ENCODE assay signal across 7 cellular contexts in genomic region chr14:22829076-22829660, GRCh38. TPM values are rescaled to one million over a fixed set of nuclear protein-coding genes. Genes with fewer than 3 reads are reported as not detected.
DNase-seq lines count a peak whose midpoint lies in the region; ATAC-seq, FAIRE-seq and TF ChIP-seq lines count a peak whose summit lies in the region.
"Not testable (repeated sequence)": the region's sequence is repeated elsewhere in the genome, so short reads cannot be mapped to it uniquely, and the experiment has no call there.
"Had no signal": no experiment of that assay in that cellular context is flagged by ENCODE, and none has a peak within 500 bp of the region (broad histone marks: within the 10 kb centered on the region; RNA-seq: fewer than 3 reads in every experiment).

No MANE protein-coding gene starts in this region.

- H3K27ac ChIP-seq in A673 (ENCODE audit: low read depth, low read length, poor library complexity, severe bottlenecking) (peak overlapping the region; percentile 85), WERI-Rb-1 (peak overlapping the region; percentile 32), keratinocyte (ENCODE audit: control insufficient read depth, insufficient read depth, low read length) (peak overlapping the region; percentile 82), prostate gland (peak overlapping the region; percentile 58 to 71)

- not testable (repeated sequence) for H4K20me1 ChIP-seq in keratinocyte (ENCODE audit: control insufficient read depth, extremely low read depth, insufficient read depth, low read length)

- H3K27me3 Mint-ChIP-seq in chondrocyte (ENCODE audit: low read depth), result not testable (repeated sequence)

- peaks cover 29% of the 10 kb centered on the region for H3K4me1 Mint-ChIP-seq in chondrocyte (ENCODE audit: low read depth)

- not testable (repeated sequence) for DNase-seq in A673 (ENCODE audit: low spot score); WERI-Rb-1; chondrocyte (ENCODE audit: low spot score); keratinocyte (ENCODE audit: low read depth, low spot score); prostate gland (ENCODE audit: low spot score)

- H3K36me3 ChIP-seq in A673 (ENCODE audit: insufficient read depth, low read length, poor library complexity, severe bottlenecking), result peaks cover 22% of the 10 kb centered on the region
- H3K36me3 ChIP-seq in WERI-Rb-1, result peaks cover 11% of the 10 kb centered on the region
- peaks cover 7 to 10% of the 10 kb centered on the region in 2 experiments for H3K36me3 ChIP-seq in keratinocyte (ENCODE audit: control insufficient read depth in 2 of 2, extremely low read depth in 1 of 2, insufficient read depth in 2 of 2, low read length in 2 of 2)
- H3K36me3 ChIP-seq in prostate gland, result not testable (repeated sequence)

- H3K4me3 ChIP-seq in A673 (ENCODE audit: low read depth, low read length, poor library complexity, severe bottlenecking) (peak overlapping the region; percentile 91), WERI-Rb-1 (ENCODE audit: low read depth, low read length) (peak overlapping the region; percentile 89), keratinocyte (ENCODE audit: control insufficient read depth in 2 of 3, extremely low read depth in 1 of 3, insufficient read depth in 2 of 3, low read depth in 1 of 3, low read length in 3 of 3) (peak overlapping the region; percentile 70 to 99 (median 92)), prostate gland (peak overlapping the region; percentile 63 to 81)

- CTCF ChIA-PET in A673 (lab: Charles Lee), result interaction anchor here (0.6 to 1.9 kb wide), 2 partner anchors 10 to 24 kb away, joined by 4 to 5 read pairs; no protein-coding TSS in a partner anchor

- WGBS in prostate gland, result 83% methylated on average over 12 of the region's 12 CpGs

- H3K27ac Mint-ChIP-seq in chondrocyte (ENCODE audit: unreplicated experiment), result peak overlapping the region; percentile 96

- not testable (repeated sequence) for TF ChIP-seq POLR2A in prostate gland (IDR thresholded peaks at IDR 0.05)

- TF ChIP-seq CTCF in A673 (conservative IDR thresholded peaks at IDR 0.05; ENCODE audit: low read depth, low read length); WERI-Rb-1 (IDR thresholded peaks at IDR 0.05; ENCODE audit: low read depth, low read length); chondrocyte (IDR thresholded peaks at IDR 0.05); keratinocyte (optimal IDR thresholded peaks at IDR 0.05 in 1 of 3, IDR thresholded peaks at IDR 0.05 in 1 of 3, conservative IDR thresholded peaks at IDR 0.05 in 1 of 3; ENCODE audit: extremely low read depth in 1 of 3, insufficient read depth in 2 of 3, low read length in 3 of 3); prostate gland (IDR thresholded peaks at IDR 0.05): not testable (repeated sequence)

- peak overlapping the region; percentile 97 for H3K4me2 ChIP-seq in keratinocyte (ENCODE audit: control insufficient read depth, extremely low read depth, insufficient read depth, low read depth, low read length)

- dilution Hi-C loops in keratinocyte (cut with MboI; ENCODE audit: extremely low pct_ligation_motif_present, low sequenced_read_pairs), result not testable (repeated sequence)

- peaks cover 24% of the 10 kb centered on the region for H3K79me2 ChIP-seq in keratinocyte (ENCODE audit: control insufficient read depth, insufficient read depth, low read length)

- H3K9me3 Mint-ChIP-seq in chondrocyte (ENCODE audit: low read depth), result not testable (repeated sequence)

- not testable (repeated sequence) for FAIRE-seq in keratinocyte (lab: Jason Lieb, UNC)

- H3K4me1 ChIP-seq in A673 (ENCODE audit: insufficient read depth, low read length, poor library complexity, severe bottlenecking) (peaks cover 11% of the 10 kb centered on the region), keratinocyte (ENCODE audit: control insufficient read depth, extremely low read depth, insufficient read depth, low read length) (peaks cover 21% of the 10 kb centered on the region)
- not testable (repeated sequence) for H3K4me1 ChIP-seq in prostate gland (replicated peaks)

- POLR2A ChIA-PET in A673 (lab: Charles Lee; ENCODE audit: low non-redundant PET), result not testable (repeated sequence)

- peak; percentile 22 for ATAC-seq in HG03025 (IDR thresholded peaks at IDR 0.05; ENCODE audit: low FRiP score, unreplicated experiment)

- not testable (repeated sequence) for H3K9me3 ChIP-seq in A673 (ENCODE audit: low read depth, low read length, poor library complexity, severe bottlenecking); WERI-Rb-1 (ENCODE audit: severe bottlenecking); keratinocyte (ENCODE audit: control insufficient read depth, low read depth, low read length); prostate gland

- TSS peak; percentile 60 for BruUV-seq in A673 (replicated peaks; lab: Mats Ljungman, UMichigan)

- peak overlapping the region; percentile 97 for H3K4me3 Mint-ChIP-seq in chondrocyte (ENCODE audit: unreplicated experiment)

- H3K27me3 ChIP-seq in A673 (replicated peaks; ENCODE audit: insufficient read depth, low read depth, low read length, poor library complexity); WERI-Rb-1 (ENCODE audit: insufficient read depth, low read depth, severe bottlenecking); keratinocyte (ENCODE audit: control insufficient read depth, extremely low read depth, insufficient read depth, low read length); prostate gland (replicated peaks; ENCODE audit: insufficient read depth): not testable (repeated sequence)

- H2AFZ ChIP-seq in keratinocyte (ENCODE audit: control insufficient read depth, low read length), result peak overlapping the region; percentile 97

- H3K9me1 ChIP-seq in keratinocyte (ENCODE audit: control insufficient read depth, extremely low read depth, insufficient read depth, low read length), result not testable (repeated sequence)

- H3K9ac ChIP-seq in keratinocyte (ENCODE audit: control insufficient read depth, extremely low read depth, insufficient read depth, low read length), result peak overlapping the region; percentile 93

- not testable (repeated sequence) for H3K36me3 Mint-ChIP-seq in chondrocyte (ENCODE audit: low read depth)

- intact Hi-C loops in A673 (cut with micrococcal nuclease; ENCODE audit: unreplicated experiment), result not testable (repeated sequence)
- intact Hi-C loops in prostate gland (cut with DNase I), result loop anchor here (10.0 kb wide), 1 partner anchor 174 kb away; no protein-coding TSS in a partner anchor

RNA-seq across cellular contexts. Expression of gene MRPL52, which starts 0.5 kb away (rescaled TPM):
- total RNA-seq in A673 (2021), result 169 and 187 TPM in 2 replicates
- 71.5 to 93.2 TPM (median 74.7 TPM) in 3 replicates for total RNA-seq in chondrocyte
- polyA plus RNA-seq in keratinocyte, result 56.0 to 104 TPM (median 82.0 TPM) in 3 replicates
- 181 TPM for polyA plus RNA-seq in keratinocyte (2011; ENCODE audit: low read depth)
- polyA plus RNA-seq in keratinocyte (2011; cell fraction: cytosol; rRNA removed), result 28.8 and 37.2 TPM in 2 replicates
- polyA plus RNA-seq in keratinocyte (2011; cell fraction: nucleus; rRNA removed), result 24.4 and 31.9 TPM in 2 replicates
- polyA plus RNA-seq in keratinocyte (2012; ENCODE audit: low replicate concordance), result 93.4 and 197 TPM in 2 replicates
- 8.2 to 15.9 TPM (median 12.9 TPM) in 3 replicates for polyA minus RNA-seq in keratinocyte
- polyA minus RNA-seq in keratinocyte (2011; cell fraction: cytosol; rRNA and poly(A)+ RNA removed), result 78.5 TPM
- polyA minus RNA-seq in keratinocyte (2011; cell fraction: nucleus; rRNA and poly(A)+ RNA removed), result 5.8 and 9.2 TPM in 2 replicates
- total RNA-seq in prostate gland, result 100 to 1,000 TPM in 1 of 2 donors, 10 to 100 TPM in 1; 54.5 to 195 TPM

RNA-seq across cellular contexts. Expression of gene MMP14, which starts 7.2 kb away (rescaled TPM):
- 91.3 and 110 TPM in 2 replicates for total RNA-seq in A673 (2021)
- 486 to 1,030 TPM (median 987 TPM) in 3 replicates for total RNA-seq in chondrocyte
- polyA plus RNA-seq in keratinocyte, result 185 to 355 TPM (median 246 TPM) in 3 replicates
- 38.1 TPM for polyA plus RNA-seq in keratinocyte (2011; ENCODE audit: low read depth)
- 52.3 and 79.2 TPM in 2 replicates for polyA plus RNA-seq in keratinocyte (2011; cell fraction: cytosol; rRNA removed)
- 794 and 868 TPM in 2 replicates for polyA plus RNA-seq in keratinocyte (2011; cell fraction: nucleus; rRNA removed)
- 99.7 and 290 TPM in 2 replicates for polyA plus RNA-seq in keratinocyte (2012; ENCODE audit: low replicate concordance)
- 235 to 587 TPM (median 267 TPM) in 3 replicates for polyA minus RNA-seq in keratinocyte
- polyA minus RNA-seq in keratinocyte (2011; cell fraction: cytosol; rRNA and poly(A)+ RNA removed), result 209 TPM
- 532 and 668 TPM in 2 replicates for polyA minus RNA-seq in keratinocyte (2011; cell fraction: nucleus; rRNA and poly(A)+ RNA removed)
- total RNA-seq in prostate gland, result 10 to 100 TPM; 64.9 to 90.4 TPM

RNA-seq across cellular contexts. Expression of gene SLC7A7, which starts 13.9 kb away (rescaled TPM):
- total RNA-seq in A673 (2021) (1.9 and 2.3 TPM in 2 replicates), chondrocyte (0.46 to 1.5 TPM (median 1.5 TPM) in 3 replicates), prostate gland (1 to 10 TPM; 4.6 to 8.1 TPM)
- 0.20 to 0.65 TPM (median 0.33 TPM) in 3 replicates for polyA plus RNA-seq in keratinocyte
- not detected for polyA plus RNA-seq in keratinocyte (2011; ENCODE audit: low read depth)
- 0.13 and 0.22 TPM in 2 replicates for polyA plus RNA-seq in keratinocyte (2011; cell fraction: cytosol; rRNA removed)
- 0.73 and 0.95 TPM in 2 replicates for polyA plus RNA-seq in keratinocyte (2011; cell fraction: nucleus; rRNA removed)
- polyA plus RNA-seq in keratinocyte (2012; ENCODE audit: low replicate concordance), result 0.30 and 0.34 TPM in 2 replicates
- 0.29 to 0.36 TPM in 2 of 3 replicates, not detected in the other for polyA minus RNA-seq in keratinocyte
- polyA minus RNA-seq in keratinocyte (2011; cell fraction: cytosol; rRNA and poly(A)+ RNA removed), result not detected
- polyA minus RNA-seq in keratinocyte (2011; cell fraction: nucleus; rRNA and poly(A)+ RNA removed), result 0.32 TPM in 1 of 2 replicates, not detected in the other

RNA-seq across cellular contexts. Expression of gene LRP10, which starts 42.4 kb away (rescaled TPM):
- total RNA-seq in A673 (2021) (7.8 and 11.8 TPM in 2 replicates), chondrocyte (124 to 168 TPM (median 167 TPM) in 3 replicates), prostate gland (100 to 1,000 TPM; 124 to 150 TPM)
- polyA plus RNA-seq in keratinocyte, result 36.7 to 79.4 TPM (median 62.5 TPM) in 3 replicates
- 43.9 TPM for polyA plus RNA-seq in keratinocyte (2011; ENCODE audit: low read depth)
- 44.1 and 73.2 TPM in 2 replicates for polyA plus RNA-seq in keratinocyte (2011; cell fraction: cytosol; rRNA removed)
- polyA plus RNA-seq in keratinocyte (2011; cell fraction: nucleus; rRNA removed), result 131 and 159 TPM in 2 replicates
- polyA plus RNA-seq in keratinocyte (2012; ENCODE audit: low replicate concordance), result 95.0 and 106 TPM in 2 replicates
- polyA minus RNA-seq in keratinocyte, result 110 to 463 TPM (median 142 TPM) in 3 replicates
- 143 TPM for polyA minus RNA-seq in keratinocyte (2011; cell fraction: cytosol; rRNA and poly(A)+ RNA removed)
- polyA minus RNA-seq in keratinocyte (2011; cell fraction: nucleus; rRNA and poly(A)+ RNA removed), result 194 and 209 TPM in 2 replicates

RNA-seq across cellular contexts. Expression of gene REM2, which starts 53.9 kb away (rescaled TPM):
- 0.15 TPM in 1 of 2 replicates, not detected in the other for total RNA-seq in A673 (2021)
- total RNA-seq in chondrocyte, result 0.10 TPM in 1 of 3 replicates, not detected in the others
- 0.04 to 0.06 TPM (median 0.05 TPM) in 3 replicates for polyA plus RNA-seq in keratinocyte
- polyA plus RNA-seq in keratinocyte (2011; ENCODE audit: low read depth), result not detected
- polyA plus RNA-seq in keratinocyte (2011; cell fraction: cytosol; rRNA removed), result 0.06 TPM in 1 of 2 replicates, not detected in the other
- 0.20 and 0.25 TPM in 2 replicates for polyA plus RNA-seq in keratinocyte (2011; cell fraction: nucleus; rRNA removed)
- polyA plus RNA-seq in keratinocyte (2012; ENCODE audit: low replicate concordance), result 0.87 TPM in 1 of 2 replicates, not detected in the other
- polyA minus RNA-seq in keratinocyte, result not detected in 3 replicates
- polyA minus RNA-seq in keratinocyte (2011; cell fraction: cytosol; rRNA and poly(A)+ RNA removed), result not detected
- 0.32 TPM in 1 of 2 replicates, not detected in the other for polyA minus RNA-seq in keratinocyte (2011; cell fraction: nucleus; rRNA and poly(A)+ RNA removed)
- total RNA-seq in prostate gland, result 1 to 10 TPM in 1 of 2 donors, under 1 TPM in 1; 0.62 to 1.0 TPM
- total RNA-seq: glomerular endothelial cell had no signal

Comparison
In these comparisons a context has a peak if more than half of its experiments do, and no peak if none do; other contexts are left out.
1. H3K27ac ChIP-seq: peak in every context shown above with its lines; median percentile 85 in A673; 82 in keratinocyte; 64 in prostate gland; 32 in WERI-Rb-1.